24 cellular contexts compared by ENCODE assay signal in the genomic region with DNA sequence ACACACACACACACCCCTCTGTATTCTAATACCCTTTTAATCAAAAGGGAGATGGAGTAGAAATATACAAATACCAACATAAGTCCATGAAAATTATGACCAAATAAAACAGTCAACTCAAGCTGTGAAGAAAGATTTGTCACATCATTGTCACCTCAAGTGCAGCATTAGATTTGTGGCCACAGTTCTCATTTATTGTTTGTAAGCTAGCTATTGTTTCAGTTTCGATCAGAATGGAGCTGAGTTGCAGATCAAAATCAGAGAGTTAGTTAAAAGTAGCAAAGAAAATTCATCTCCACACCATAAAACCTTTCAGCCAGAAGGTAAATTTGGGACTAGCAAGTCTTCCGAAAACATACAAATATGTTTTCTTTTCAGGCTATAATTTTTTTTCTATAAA.
"Had no signal": no experiment of that assay in that cellular context is flagged by ENCODE, and none has a peak within 500 bp of the region (broad histone marks: within the 10 kb centered on the region; RNA-seq: fewer than 3 reads in every experiment).

No MANE protein-coding gene starts in this region.

- DNase-seq: cortex of kidney; dorsolateral prefrontal cortex; effector CD8-positive, alpha-beta T cell; foreskin melanocyte; head of caudate nucleus; kidney glomerular epithelial cell; mammary epithelial cell; naive thymus-derived CD4-positive, alpha-beta T cell; nucleus accumbens; ovary; sigmoid colon; stimulated activated CD4-positive, alpha-beta T cell treated with anti-CD3 and anti-CD28 coated beads, Interleukin-2, amount 100 ng/mL, for 24 hours; stimulated activated CD4-positive, alpha-beta T cell treated with anti-CD3 and anti-CD28 coated beads, Interleukin-4, amount 100 ng/mL, for 4 hours; stimulated activated naive B cell treated with anti-CD40 and anti-IgM and Interleukin-4, amounts not matched to agents 10 μg/mL and 1 μg/mL and 100 μg/mL, for 72 hours; stimulated activated naive CD8-positive, alpha-beta T cell treated with anti-CD3 and anti-CD28 coated beads, Interleukin-15, amount 100 ng/mL, for 72 hours; testis; upper lobe of right lung had no signal

- H3K27me3 ChIP-seq: dorsolateral prefrontal cortex, hepatocyte, neural progenitor cell, ovary, right atrium auricular region, sigmoid colon, testis, tibial nerve, upper lobe of right lung had no signal

- H3K79me2 ChIP-seq: hepatocyte had no signal

- H3K9ac ChIP-seq: neural progenitor cell had no signal

- H3K4me2 ChIP-seq: hepatocyte, neural progenitor cell had no signal

- H3K4me1 ChIP-seq: neural progenitor cell, right atrium auricular region, testis, tibial nerve, upper lobe of right lung had no signal

- H3K9me3 ChIP-seq: ovary, right atrium auricular region, sigmoid colon, testis, tibial nerve, upper lobe of right lung had no signal

- H2AFZ ChIP-seq: hepatocyte, neural progenitor cell had no signal

- H3K27ac ChIP-seq: dorsolateral prefrontal cortex, hepatocyte, neural progenitor cell, ovary, right atrium auricular region, sigmoid colon, skin epidermis, testis, tibial nerve, upper lobe of right lung had no signal

- H3K36me3 ChIP-seq: neural progenitor cell, ovary, right atrium auricular region, sigmoid colon, tibial nerve, upper lobe of right lung had no signal

- ATAC-seq: left lobe of liver; naive thymus-derived CD4-positive, alpha-beta T cell; stimulated activated naive B cell treated with anti-CD40 and anti-IgM and Interleukin-4, amounts not matched to agents 10 μg/mL and 1 μg/mL and 100 μg/mL, for 72 hours; stimulated activated naive CD8-positive, alpha-beta T cell treated with anti-CD3 and anti-CD28 coated beads, Interleukin-15, amount 100 ng/mL, for 72 hours; upper lobe of right lung had no signal

- FAIRE-seq: islet of Langerhans had no signal

- H3K4me3 ChIP-seq: dorsolateral prefrontal cortex, hepatocyte, neural progenitor cell, ovary, right atrium auricular region, sigmoid colon, skin epidermis, testis, tibial nerve, upper lobe of right lung had no signal
